In genomic region chr17:47682138-47682537, GRCh38 we compare ENCODE assay signal across 1 cellular context.
TF ChIP-seq lines count a peak whose summit lies in the region.

No MANE protein-coding gene starts in this region.

TF ChIP-seq in K562, 482 proteins besides CTCF, POLR2A, EP300 and RAD21:
- TF ChIP-seq C11orf30 (IDR thresholded peaks at IDR 0.05; ENCODE audit: low read depth) (peak; percentile 71), ZNF316 (IDR thresholded peaks at IDR 0.05) (peak; percentile 84), MAFG (tag; conservative IDR thresholded peaks at IDR 0.05) (peak; percentile 59), DEAF1 (CRISPR knock-in tag; IDR thresholded peaks at IDR 0.05) (no peak), MAFF (IDR thresholded peaks at IDR 0.05; ENCODE audit: low read length) (peak; percentile 55; the same call in 1 of the 2 replicates)
